In the genomic region with DNA sequence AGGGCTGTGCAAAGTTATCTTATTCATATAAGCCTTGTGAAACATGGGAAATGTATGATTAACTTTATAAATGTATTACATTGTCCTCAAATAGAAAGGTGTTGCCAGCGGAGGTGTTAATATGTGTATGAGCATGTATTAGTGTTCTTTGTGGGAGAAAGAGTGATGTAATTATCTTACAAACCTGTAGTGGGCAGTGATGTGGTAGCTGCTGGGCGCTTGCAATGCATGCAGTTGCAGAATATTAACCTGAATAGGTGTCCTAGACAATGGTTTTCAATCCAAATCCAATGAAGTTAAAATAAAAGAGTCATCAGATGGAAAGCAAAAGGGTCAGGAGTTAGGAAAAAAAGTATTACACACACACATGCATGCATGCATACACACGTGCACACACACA, we compare ENCODE assay signal across 12 cellular contexts.
DNase-seq lines count a peak whose midpoint lies in the region; ATAC-seq and TF ChIP-seq lines count a peak whose summit lies in the region.
"Had no signal": no experiment of that assay in that cellular context is flagged by ENCODE, and none has a peak within 500 bp of the region (broad histone marks: within the 10 kb centered on the region; RNA-seq: fewer than 3 reads in every experiment).

No MANE protein-coding gene starts in this region.

- 32% methylated on average over 2 of the region's 3 CpGs for WGBS in mesenchymal stem cell

- no peak overlapping the region for H2AFZ ChIP-seq in mesenchymal stem cell (ENCODE audit: low read depth, low read length)

- no peaks in the 10 kb centered on the region for H3K4me1 ChIP-seq in mesenchymal stem cell (ENCODE audit: control insufficient read depth, insufficient read depth, low read depth, low read length)
- H3K4me1 ChIP-seq: SJSA1 had no signal

- H3K4me2 ChIP-seq in mesenchymal stem cell (ENCODE audit: low read length, poor library complexity, severe bottlenecking), result no peak overlapping the region

- H3K27ac Mint-ChIP-seq in WTC11 (no peak overlapping the region), nephron progenitor cell (no peak overlapping the region), HFFc6 (no peak overlapping the region)

- DNase-seq in DMS 273 (lab: John Stamatoyannopoulos, UW; ENCODE audit: unreplicated experiment) (peak; percentile 1), DMS 273 treated with DMSO at 0.1 percent for 48 hours (lab: John Stamatoyannopoulos, UW) (no peak), LNCaP clone FGC (ENCODE audit: low read depth) (peak; percentile 8), WTC11 (ENCODE audit: low spot score) (no peak), nephron progenitor cell (no peak), HFFc6 (no peak), mesenchymal stem cell (no peak), nucleus accumbens (lab: John Stamatoyannopoulos, UW) (no peak)
- DNase-seq: 8988T, hypothalamus, NCI-H2107 had no signal

- H2BK12ac ChIP-seq in mesenchymal stem cell (ENCODE audit: low read length in 2 of 2), result no peak overlapping the region

- H3K9ac ChIP-seq in mesenchymal stem cell (ENCODE audit: low read length), result no peak overlapping the region

- no peak overlapping the region for H2BK5ac ChIP-seq in mesenchymal stem cell (ENCODE audit: low read depth, low read length, poor library complexity, severe bottlenecking)

- no peak overlapping the region for H4K91ac ChIP-seq in mesenchymal stem cell (ENCODE audit: low read length)

- H3K9me3 Mint-ChIP-seq in WTC11, result peaks cover 35% of the 10 kb centered on the region
- peaks cover 4% of the 10 kb centered on the region for H3K9me3 Mint-ChIP-seq in nephron progenitor cell
- peaks cover 25% of the 10 kb centered on the region for H3K9me3 Mint-ChIP-seq in HFFc6

- CTCF ChIA-PET in WTC11 (lab: Charles Lee), result no interaction called here

- H3K4me1 Mint-ChIP-seq in WTC11 (no peaks in the 10 kb centered on the region), nephron progenitor cell (no peaks in the 10 kb centered on the region), HFFc6 (ENCODE audit: low read depth) (no peaks in the 10 kb centered on the region)

- H3K4ac ChIP-seq in mesenchymal stem cell (ENCODE audit: low read depth in 1 of 2, low read length in 2 of 2), result no peak overlapping the region

- ATAC-seq in WTC11, result peak; percentile 79

- no peaks in the 10 kb centered on the region for H3K79me1 ChIP-seq in mesenchymal stem cell (replicated peaks; ENCODE audit: low read length, poor library complexity, severe bottlenecking)

- no peak overlapping the region for H2BK120ac ChIP-seq in mesenchymal stem cell (ENCODE audit: low read depth, low read length)

- H2BK15ac ChIP-seq in mesenchymal stem cell (ENCODE audit: low read depth, poor library complexity, severe bottlenecking), result no peak overlapping the region

- no peak overlapping the region for H3K27ac ChIP-seq in mesenchymal stem cell (ENCODE audit: low read length, poor library complexity, severe bottlenecking)
- H3K27ac ChIP-seq: SJSA1 had no signal

- peaks cover 20% of the 10 kb centered on the region for H3K36me3 Mint-ChIP-seq in WTC11
- no peaks in the 10 kb centered on the region for H3K36me3 Mint-ChIP-seq in nephron progenitor cell (ENCODE audit: low read depth)
- no peaks in the 10 kb centered on the region for H3K36me3 Mint-ChIP-seq in HFFc6 (ENCODE audit: low read depth)

- no peak overlapping the region for H3K18ac ChIP-seq in mesenchymal stem cell (ENCODE audit: low read depth in 1 of 2, low read length in 2 of 2)

- H3K4me3 ChIP-seq in LNCaP clone FGC (ENCODE audit: low read depth, low read length) (no peak overlapping the region), mesenchymal stem cell (ENCODE audit: insufficient read depth in 1 of 2, low read depth in 1 of 2, low read length in 2 of 2) (no peak overlapping the region)
- H3K4me3 ChIP-seq: SJSA1 had no signal

- no peaks in the 10 kb centered on the region for H3K36me3 ChIP-seq in mesenchymal stem cell (ENCODE audit: control insufficient read depth in 1 of 2, insufficient read depth in 2 of 2, low read depth in 1 of 2, low read length in 2 of 2)
- H3K36me3 ChIP-seq: SJSA1 had no signal

- no peaks in the 10 kb centered on the region for H3K27me3 ChIP-seq in mesenchymal stem cell (ENCODE audit: control insufficient read depth in 1 of 2, insufficient read depth in 1 of 2, low read length in 2 of 2)
- H3K27me3 ChIP-seq: SJSA1 had no signal

- H3K9me3 ChIP-seq in mesenchymal stem cell (ENCODE audit: control insufficient read depth, low read length), result peaks cover 5% of the 10 kb centered on the region
- H3K9me3 ChIP-seq: SJSA1 had no signal

- POLR2A ChIA-PET in WTC11 (lab: Charles Lee), result no interaction called here

- peak; percentile 70 for TF ChIP-seq CTCF in LNCaP clone FGC (IDR thresholded peaks at IDR 0.05; ENCODE audit: control insufficient read depth, extremely low read depth, insufficient read depth)
- peak; percentile 47; the same call in 1 of the 2 replicates for TF ChIP-seq CTCF in WTC11 (IDR thresholded peaks at IDR 0.05)
- peak; percentile 28 for TF ChIP-seq CTCF in nephron progenitor cell (IDR thresholded peaks at IDR 0.05)
- no peak for TF ChIP-seq CTCF in HFFc6 (IDR thresholded peaks at IDR 0.05)

- no peak overlapping the region for H2AK5ac ChIP-seq in mesenchymal stem cell (ENCODE audit: low read length, severe bottlenecking)

- H3K27me3 Mint-ChIP-seq in WTC11 (ENCODE audit: low read depth) (no peaks in the 10 kb centered on the region), nephron progenitor cell (ENCODE audit: low read depth, poor library complexity) (no peaks in the 10 kb centered on the region), HFFc6 (ENCODE audit: insufficient read depth) (no peaks in the 10 kb centered on the region)

- no peak overlapping the region for H3K14ac ChIP-seq in mesenchymal stem cell (ENCODE audit: low read length in 2 of 2)

- H3K23ac ChIP-seq in mesenchymal stem cell (ENCODE audit: low read length in 2 of 2), result no peak overlapping the region

- H3K4me3 Mint-ChIP-seq in WTC11 (no peak overlapping the region), nephron progenitor cell (no peak overlapping the region), HFFc6 (no peak overlapping the region)

- no peak overlapping the region for H4K8ac ChIP-seq in mesenchymal stem cell (ENCODE audit: low read length)

TF ChIP-seq in WTC11, 78 proteins besides CTCF, POLR2A, EP300 and RAD21:
- TF ChIP-seq ZNF138 (CRISPR knock-in tag; conservative IDR thresholded peaks at IDR 0.05) (no peak), TCF7 (CRISPR knock-in tag; IDR thresholded peaks at IDR 0.05; ENCODE audit: low read depth) (no peak), FOXP1 (CRISPR knock-in tag; IDR thresholded peaks at IDR 0.05; ENCODE audit: borderline replicate concordance) (no peak), NFYB (CRISPR knock-in tag; conservative IDR thresholded peaks at IDR 0.05; ENCODE audit: low read depth) (no peak), ZNF396 (CRISPR knock-in tag; IDR thresholded peaks at IDR 0.05; ENCODE audit: borderline replicate concordance) (no peak), NR1H2 (CRISPR knock-in tag; IDR thresholded peaks at IDR 0.05) (no peak), ETV6 (CRISPR knock-in tag; IDR thresholded peaks at IDR 0.05) (no peak), MYBL2 (CRISPR knock-in tag; IDR thresholded peaks at IDR 0.05) (no peak)
- TF ChIP-seq, protein P1, sequence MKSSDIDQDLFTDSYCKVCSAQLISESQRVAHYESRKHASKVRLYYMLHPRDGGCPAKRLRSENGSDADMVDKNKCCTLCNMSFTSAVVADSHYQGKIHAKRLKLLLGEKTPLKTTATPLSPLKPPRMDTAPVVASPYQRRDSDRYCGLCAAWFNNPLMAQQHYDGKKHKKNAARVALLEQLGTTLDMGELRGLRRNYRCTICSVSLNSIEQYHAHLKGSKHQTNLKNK (CRISPR knock-in tag; IDR thresholded peaks at IDR 0.05), result no peak
- TF ChIP-seq, protein P2, sequence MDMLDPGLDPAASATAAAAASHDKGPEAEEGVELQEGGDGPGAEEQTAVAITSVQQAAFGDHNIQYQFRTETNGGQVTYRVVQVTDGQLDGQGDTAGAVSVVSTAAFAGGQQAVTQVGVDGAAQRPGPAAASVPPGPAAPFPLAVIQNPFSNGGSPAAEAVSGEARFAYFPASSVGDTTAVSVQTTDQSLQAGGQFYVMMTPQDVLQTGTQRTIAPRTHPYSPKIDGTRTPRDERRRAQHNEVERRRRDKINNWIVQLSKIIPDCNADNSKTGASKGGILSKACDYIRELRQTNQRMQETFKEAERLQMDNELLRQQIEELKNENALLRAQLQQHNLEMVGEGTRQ (CRISPR knock-in tag; IDR thresholded peaks at IDR 0.05), result no peak
- TF ChIP-seq, protein P3, sequence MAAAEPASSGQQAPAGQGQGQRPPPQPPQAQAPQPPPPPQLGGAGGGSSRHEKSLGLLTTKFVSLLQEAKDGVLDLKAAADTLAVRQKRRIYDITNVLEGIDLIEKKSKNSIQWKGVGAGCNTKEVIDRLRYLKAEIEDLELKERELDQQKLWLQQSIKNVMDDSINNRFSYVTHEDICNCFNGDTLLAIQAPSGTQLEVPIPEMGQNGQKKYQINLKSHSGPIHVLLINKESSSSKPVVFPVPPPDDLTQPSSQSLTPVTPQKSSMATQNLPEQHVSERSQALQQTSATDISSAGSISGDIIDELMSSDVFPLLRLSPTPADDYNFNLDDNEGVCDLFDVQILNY (CRISPR knock-in tag; IDR thresholded peaks at IDR 0.05), result no peak
- TF ChIP-seq, protein P4, sequence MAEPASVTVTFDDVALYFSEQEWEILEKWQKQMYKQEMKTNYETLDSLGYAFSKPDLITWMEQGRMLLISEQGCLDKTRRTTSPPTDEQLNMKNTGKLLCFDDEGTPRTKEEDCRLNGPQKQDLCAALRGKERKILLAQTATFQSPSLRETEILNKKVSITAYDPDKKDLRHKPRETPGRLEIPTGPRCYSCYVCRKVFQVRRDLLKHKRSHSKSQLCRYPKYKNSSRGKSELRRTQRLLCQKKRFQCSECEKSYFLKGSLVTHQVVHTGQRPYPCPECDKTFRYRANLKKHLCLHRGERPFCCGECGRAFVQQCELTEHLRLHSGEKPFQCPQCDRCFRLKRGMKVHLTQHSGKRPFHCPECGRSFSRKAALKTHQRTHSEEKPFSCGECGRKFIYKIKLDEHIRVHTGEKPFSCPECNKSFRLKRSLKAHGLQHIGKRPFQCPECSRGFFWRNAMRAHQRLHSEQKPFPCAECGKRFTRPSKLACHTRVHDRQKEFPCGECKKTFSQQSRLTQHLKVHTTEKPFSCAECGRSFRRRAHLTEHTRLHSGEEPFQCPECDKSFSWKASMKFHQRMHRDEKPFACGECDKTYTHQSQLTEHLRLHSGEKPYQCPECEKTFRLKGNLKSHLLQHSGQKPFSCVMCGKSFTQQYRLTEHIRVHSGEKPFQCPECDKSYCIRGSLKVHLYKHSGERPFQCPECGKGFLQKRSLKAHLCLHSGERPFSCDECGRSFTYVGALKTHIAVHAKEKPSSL (CRISPR knock-in tag; conservative IDR thresholded peaks at IDR 0.05), result no peak
- TF ChIP-seq, protein P5, sequence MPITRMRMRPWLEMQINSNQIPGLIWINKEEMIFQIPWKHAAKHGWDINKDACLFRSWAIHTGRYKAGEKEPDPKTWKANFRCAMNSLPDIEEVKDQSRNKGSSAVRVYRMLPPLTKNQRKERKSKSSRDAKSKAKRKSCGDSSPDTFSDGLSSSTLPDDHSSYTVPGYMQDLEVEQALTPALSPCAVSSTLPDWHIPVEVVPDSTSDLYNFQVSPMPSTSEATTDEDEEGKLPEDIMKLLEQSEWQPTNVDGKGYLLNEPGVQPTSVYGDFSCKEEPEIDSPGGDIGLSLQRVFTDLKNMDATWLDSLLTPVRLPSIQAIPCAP (CRISPR knock-in tag; IDR thresholded peaks at IDR 0.05), result no peak

Comparison
In these comparisons a context has a peak if more than half of its experiments do, and no peak if none do; other contexts are left out.
1. DNase-seq: peak in DMS 273 (single experiment) and LNCaP clone FGC (single experiment); none in DMS 273 treated with DMSO at 0.1 percent for 48 hours (single experiment), WTC11 (single experiment), nephron progenitor cell (single experiment), HFFc6 (single experiment), mesenchymal stem cell (single experiment) and nucleus accumbens (0 of 56).